Comparison of ENCODE assay signal across 8 cellular contexts in genomic region chr12:130839770-130840355, GRCh38. TPM values are rescaled to one million over a fixed set of nuclear protein-coding genes. Genes with fewer than 3 reads are reported as not detected.
A peak's percentile ranks its signal among the peaks of the same experiment; 100 is the strongest.
DNase-seq lines count a peak whose midpoint lies in the region; ATAC-seq, FAIRE-seq and TF ChIP-seq lines count a peak whose summit lies in the region.

No MANE protein-coding gene starts in this region.

- peak overlapping the region; percentile 78 for H3K4me2 ChIP-seq in GM12878 (ENCODE audit: control insufficient read depth, insufficient read depth)

- H3K79me2 ChIP-seq in ACC112 (ENCODE audit: control insufficient read depth, insufficient read depth, low read length, unreplicated experiment) (peaks cover 37% of the 10 kb centered on the region), GM12878 (ENCODE audit: control insufficient read depth, insufficient read depth, low read length) (peaks cover 5% of the 10 kb centered on the region)

- no peak for TF ChIP-seq POLR2A in GM12878 (IDR thresholded peaks at IDR 0.05; ENCODE audit: low read depth, low read length)

- intact Hi-C loops in GM12878 (cut with micrococcal nuclease; ENCODE audit: unreplicated experiment) = loop anchor here (5.0 kb wide), 1 partner anchor 32 kb away; the partner anchor contains the start of gene RAN

- RAD21 ChIA-PET in GM12878 (lab: Charles Lee; ENCODE audit: unreplicated experiment) = no interaction called here

- H2AFZ ChIP-seq in ACC112 (ENCODE audit: low read length, unreplicated experiment) = peak overlapping the region; percentile 63
- peak overlapping the region; percentile 80 for H2AFZ ChIP-seq in GM12878 (ENCODE audit: control insufficient read depth, low read depth, low read length)

- no peaks in the 10 kb centered on the region for H4K20me1 ChIP-seq in GM12878 (ENCODE audit: control insufficient read depth, insufficient read depth)

- no peak for FAIRE-seq in GM12878 (lab: Jason Lieb, UNC)

- 74% methylated on average over 11 of the region's 11 CpGs for WGBS in GM12878 (ENCODE audit: insufficient coverage, insufficient replicate concordance, low lambda C conversion rate, missing lambda C conversion rate)

- H3K4me1 ChIP-seq in ACC112 (ENCODE audit: control insufficient read depth, insufficient read depth, low read length, unreplicated experiment) (peaks cover 9% of the 10 kb centered on the region), HUES48 (ENCODE audit: control insufficient read depth, insufficient read depth, low read length) (peaks cover 18% of the 10 kb centered on the region), GM12878 (ENCODE audit: control insufficient read depth, insufficient read depth, low read length) (peaks cover 5% of the 10 kb centered on the region), muscle layer of duodenum (ENCODE audit: control insufficient read depth in 1 of 2, insufficient read depth in 2 of 2, low read length in 2 of 2) (peaks cover 0 to 8% of the 10 kb centered on the region in 2 donors)

- no peak overlapping the region for H3K9ac ChIP-seq in HUES48 (ENCODE audit: low read depth, low read length)
- H3K9ac ChIP-seq in GM12878 (ENCODE audit: control insufficient read depth, insufficient read depth, low read length) = no peak overlapping the region

- H3K4me3 ChIP-seq in ACC112 (ENCODE audit: low read depth, low read length) (peak overlapping the region; percentile 76), HUES48 (ENCODE audit: low read depth, low read length) (peak overlapping the region; percentile 53), GM12878 (peak overlapping the region; percentile 65; the same call in 1 of the 2 replicates), muscle layer of duodenum (ENCODE audit: low read depth in 1 of 2, low read length in 2 of 2) (peak overlapping the region; percentile 71 to 76)

- no peaks in the 10 kb centered on the region for H3K27me3 ChIP-seq in ACC112 (ENCODE audit: insufficient read depth, low read length)
- H3K27me3 ChIP-seq in HUES48 (ENCODE audit: control insufficient read depth, insufficient read depth, low read length) = peaks cover 17% of the 10 kb centered on the region
- H3K27me3 ChIP-seq in GM12878 (replicated peaks in 1 of 2; ENCODE audit: control insufficient read depth in 2 of 2, insufficient read depth in 2 of 2, low read length in 1 of 2) = no peaks in the 10 kb centered on the region
- peaks cover 8% of the 10 kb centered on the region for H3K27me3 ChIP-seq in muscle layer of duodenum (ENCODE audit: low read depth, low read length)

- no peak for DNase-seq in GM12878 (ENCODE audit: low read depth, low spot score)
- no peak for DNase-seq in cerebellar nuclear complex (lab: John Stamatoyannopoulos, UW)
- no peak for DNase-seq in ureter (ENCODE audit: low spot score)
- DNase-seq in NCI-H2107 (lab: John Stamatoyannopoulos, UW) = no peak

- SMC1A ChIA-PET in GM12878 (lab: Charles Lee; ENCODE audit: uncharacterized antibody, unreplicated experiment) = no interaction called here

- no peak for TF ChIP-seq RAD21 in GM12878 (IDR thresholded peaks at IDR 0.05; ENCODE audit: insufficient read depth, low read depth, low read length)

- CTCF ChIA-PET in GM12878 (lab: Yijun Ruan, JAX) = interaction anchor here (1.0 kb wide), 1 partner anchor 31 kb away, joined by 4 read pairs; no protein-coding TSS in a partner anchor

- H3K27ac ChIP-seq in ACC112 (ENCODE audit: low read depth, low read length) (no peak overlapping the region), HUES48 (ENCODE audit: low read depth, low read length) (no peak overlapping the region), GM12878 (ENCODE audit: control insufficient read depth, insufficient read depth) (no peak overlapping the region), muscle layer of duodenum (ENCODE audit: low read length) (no peak overlapping the region)

- no peak for TF ChIP-seq EP300 in GM12878 (IDR thresholded peaks at IDR 0.05; ENCODE audit: borderline replicate concordance in 1 of 2, control insufficient read depth in 1 of 2, low read depth in 2 of 2, low read length in 2 of 2)

- in situ Hi-C loops in GM12878 (cut with MboI) = no loop called here

- no peaks in the 10 kb centered on the region for H3K36me3 ChIP-seq in ACC112 (ENCODE audit: insufficient read depth, low read length)
- H3K36me3 ChIP-seq in HUES48 (ENCODE audit: control insufficient read depth, insufficient read depth, low read length) = no peaks in the 10 kb centered on the region
- H3K36me3 ChIP-seq in GM12878 (ENCODE audit: control insufficient read depth in 2 of 2, insufficient read depth in 2 of 2, low read length in 1 of 2) = no peaks in the 10 kb centered on the region
- no peaks in the 10 kb centered on the region for H3K36me3 ChIP-seq in muscle layer of duodenum (ENCODE audit: control insufficient read depth in 1 of 2, insufficient read depth in 2 of 2, low read length in 2 of 2)

- ATAC-seq in GM12878 = no peak
- no peak for ATAC-seq in GM21390 (IDR thresholded peaks at IDR 0.05; ENCODE audit: unreplicated experiment)

- POLR2A ChIA-PET in GM12878 (lab: Charles Lee) = no interaction called here

- H3K9me3 ChIP-seq in HUES48 (ENCODE audit: control insufficient read depth, insufficient read depth, low read length) (no peaks in the 10 kb centered on the region), GM12878 (replicated peaks; ENCODE audit: control insufficient read depth, insufficient read depth, low read length) (no peaks in the 10 kb centered on the region), muscle layer of duodenum (ENCODE audit: control insufficient read depth in 1 of 2, low read length in 2 of 2) (no peaks in the 10 kb centered on the region)

- no peak for TF ChIP-seq CTCF in GM12878 (IDR thresholded peaks at IDR 0.05 in 2 of 3, conservative IDR thresholded peaks at IDR 0.05 in 1 of 3; ENCODE audit: control insufficient read depth in 2 of 3, extremely low read depth in 1 of 3, insufficient read depth in 1 of 3, low read depth in 3 of 3, low read length in 3 of 3)

- no TSS peak for BruUV-seq in GM12878 (replicated peaks; lab: Mats Ljungman, UMichigan)

TF ChIP-seq in GM12878, 131 proteins besides CTCF, POLR2A, EP300 and RAD21 (continues in another document):
- no peak for TF ChIP-seq HSF1 (IDR thresholded peaks at IDR 0.05; ENCODE audit: low read depth, low read length)

RNA-seq across cellular contexts. Expression of gene STX2, which starts 0.8 kb away (rescaled TPM):
- total RNA-seq in GM12878 (2013; cell fraction: nucleolus; rRNA removed) = 28.7 and 37.0 TPM in 2 replicates
- total RNA-seq in GM12878 (2014; rRNA removed) (9.1 and 11.8 TPM in 2 replicates), GM12878 (2014; rRNA removed; fragmentation: Illumina TruSeq; extraction: Trizol) (13.4 and 14.5 TPM in 2 replicates), GM12878 (2021) (11.0 and 11.3 TPM in 2 replicates), ureter (12.4 TPM)
- polyA plus RNA-seq in GM12878 (2011; ENCODE audit: low read depth) = 6.4 TPM
- polyA plus RNA-seq in GM12878 (2011; rRNA removed) (22.2 and 27.3 TPM in 2 replicates), GM12878 (2014; fragmentation: Illumina TruSeq; extraction: Trizol) (15.4 and 18.7 TPM in 2 replicates), GM12878 (2014; fragmentation: Nextera tagmentation; extraction: Ambion mirVana) (1 to 10 TPM; 6.0 to 7.8 TPM), GM12878 (2014; rRNA removed) (12.1 and 16.2 TPM in 2 replicates), GM12878 (2016; fragmentation: Nextera tagmentation; extraction: Ambion mirVana) (1 to 10 TPM; 6.6 to 6.9 TPM)
- polyA plus RNA-seq in GM12878 (2011; cell fraction: cytosol; rRNA removed) = 9.9 and 10.7 TPM in 2 replicates
- 36.6 and 36.8 TPM in 2 replicates for polyA plus RNA-seq in GM12878 (2011; cell fraction: nucleus; rRNA removed)
- 7.3 and 8.8 TPM in 2 replicates for polyA plus RNA-seq in GM12878 (2012)
- 5.1 and 8.4 TPM in 2 replicates for polyA minus RNA-seq in GM12878 (2011; rRNA and poly(A)+ RNA removed)
- 4.6 and 5.5 TPM in 2 replicates for polyA minus RNA-seq in GM12878 (2011; cell fraction: cytosol; rRNA and poly(A)+ RNA removed)
- polyA minus RNA-seq in GM12878 (2011; cell fraction: nucleus; rRNA and poly(A)+ RNA removed) = 3.5 and 5.5 TPM in 2 replicates

RNA-seq across cellular contexts. Expression of gene RAN, which starts 32.0 kb away (rescaled TPM):
- 188 and 200 TPM in 2 replicates for total RNA-seq in GM12878 (2013; cell fraction: nucleolus; rRNA removed)
- total RNA-seq in GM12878 (2014; rRNA removed) (1,598 and 2,001 TPM in 2 replicates), GM12878 (2014; rRNA removed; fragmentation: Illumina TruSeq; extraction: Trizol) (1,619 and 1,657 TPM in 2 replicates), GM12878 (2021) (1,882 and 1,927 TPM in 2 replicates), ureter (493 TPM)
- polyA plus RNA-seq in GM12878 (2011; ENCODE audit: low read depth) = 1,093 TPM
- polyA plus RNA-seq in GM12878 (2011; rRNA removed) (3,769 and 4,371 TPM in 2 replicates), GM12878 (2014; fragmentation: Illumina TruSeq; extraction: Trizol) (2,276 and 2,670 TPM in 2 replicates), GM12878 (2014; fragmentation: Nextera tagmentation; extraction: Ambion mirVana) (1,000 to 10,000 TPM; 3,131 to 3,633 TPM), GM12878 (2014; rRNA removed) (2,435 and 2,587 TPM in 2 replicates), GM12878 (2016; fragmentation: Nextera tagmentation; extraction: Ambion mirVana) (1,000 to 10,000 TPM; 3,103 to 3,142 TPM)
- polyA plus RNA-seq in GM12878 (2011; cell fraction: cytosol; rRNA removed) = 2,608 and 3,247 TPM in 2 replicates
- 1,649 and 2,165 TPM in 2 replicates for polyA plus RNA-seq in GM12878 (2011; cell fraction: nucleus; rRNA removed)
- polyA plus RNA-seq in GM12878 (2012) = 1,519 and 1,580 TPM in 2 replicates
- polyA minus RNA-seq in GM12878 (2011; rRNA and poly(A)+ RNA removed) = 1,704 and 2,289 TPM in 2 replicates
- 413 and 516 TPM in 2 replicates for polyA minus RNA-seq in GM12878 (2011; cell fraction: cytosol; rRNA and poly(A)+ RNA removed)
- polyA minus RNA-seq in GM12878 (2011; cell fraction: nucleus; rRNA and poly(A)+ RNA removed) = 140 and 192 TPM in 2 replicates
